Comparison of ENCODE assay signal across 8 cellular contexts in genomic region chr12:7588703-7589329, GRCh38.
DNase-seq lines count a peak whose midpoint lies in the region; ATAC-seq and TF ChIP-seq lines count a peak whose summit lies in the region.

No MANE protein-coding gene starts in this region.

- CTCF ChIA-PET in AG04449 (lab: Yijun Ruan, JAX), result interaction anchor here (0.6 to 2.1 kb wide), 6 partner anchors 14 to 221 kb away, joined by 3 to 9 read pairs (median 4); no protein-coding TSS in a partner anchor

- POLR2A ChIA-PET in AG04449 (lab: Yijun Ruan, JAX), result no interaction called here

- intact Hi-C loops in sigmoid colon (cut with DNase I), result loop anchor here (2.0 kb wide), 1 partner anchor 50 kb away; no protein-coding TSS in a partner anchor

- TF ChIP-seq POLR2A in gastroesophageal sphincter (IDR thresholded peaks at IDR 0.05) (no peak), sigmoid colon (IDR thresholded peaks at IDR 0.05) (no peak)

- H3K9me3 ChIP-seq in gastroesophageal sphincter (peaks cover 0 to 5% (median 0%) of the 10 kb centered on the region in 3 donors), sigmoid colon (no peaks in the 10 kb centered on the region)

- ATAC-seq in gastroesophageal sphincter (peak; percentile 43), GM21367 (IDR thresholded peaks at IDR 0.05; ENCODE audit: unreplicated experiment) (no peak)

- peak; percentile 4 for DNase-seq in AG04449 (ENCODE audit: low read depth, low spot score)
- DNase-seq in NCI-H526 treated with DMSO at 0.1 percent for 48 hours (lab: John Stamatoyannopoulos, UW), result peak; percentile 63
- peak; percentile 15 for DNase-seq in activated T-cell treated with anti-CD3 and anti-CD28 coated beads for 48 hours (ENCODE audit: low read depth)
- DNase-seq in renal cortical epithelial cell (ENCODE audit: low read depth), result peak; percentile 9
- DNase-seq in sigmoid colon, result no peak

- H3K4me3 ChIP-seq in AG04449 (ENCODE audit: low read depth, low read length), result no peak overlapping the region
- H3K4me3 ChIP-seq in gastroesophageal sphincter, result no peak overlapping the region
- no peak overlapping the region for H3K4me3 ChIP-seq in sigmoid colon

- H3K36me3 ChIP-seq in gastroesophageal sphincter (no peaks in the 10 kb centered on the region), sigmoid colon (no peaks in the 10 kb centered on the region)

- 50 to 58% methylated on average over 3 to 4 of the region's 4 CpGs for WGBS in gastroesophageal sphincter (ENCODE audit: low coverage in 1 of 2), 2 donors
- WGBS in sigmoid colon, 2 donors, result 51 to 67% methylated on average over 4 of the region's 4 CpGs

- TF ChIP-seq CTCF in AG04449 (IDR thresholded peaks at IDR 0.05; ENCODE audit: insufficient read depth, low read length, missing control alignments) (peak; percentile 45), GM12873 (IDR thresholded peaks at IDR 0.05; ENCODE audit: insufficient read depth, low read depth, low read length, missing control alignments) (peak; percentile 69), gastroesophageal sphincter (IDR thresholded peaks at IDR 0.05) (peak; percentile 9 to 50 (median 34)), sigmoid colon (IDR thresholded peaks at IDR 0.05) (peak in 1 of 4 experiments; percentile 34)

- TF ChIP-seq EP300 in gastroesophageal sphincter (IDR thresholded peaks at IDR 0.05), result no peak
- TF ChIP-seq EP300 in sigmoid colon (IDR thresholded peaks at IDR 0.05), result no peak

- H3K4me1 ChIP-seq in gastroesophageal sphincter (no peaks in the 10 kb centered on the region), sigmoid colon (no peaks in the 10 kb centered on the region)

- no peak overlapping the region for H3K27ac ChIP-seq in gastroesophageal sphincter
- no peak overlapping the region for H3K27ac ChIP-seq in sigmoid colon

- H3K27me3 ChIP-seq in gastroesophageal sphincter (peaks cover 5% of the 10 kb centered on the region), sigmoid colon (no peaks in the 10 kb centered on the region)
